1 cellular context compared by ENCODE assay signal in the genomic region with DNA sequence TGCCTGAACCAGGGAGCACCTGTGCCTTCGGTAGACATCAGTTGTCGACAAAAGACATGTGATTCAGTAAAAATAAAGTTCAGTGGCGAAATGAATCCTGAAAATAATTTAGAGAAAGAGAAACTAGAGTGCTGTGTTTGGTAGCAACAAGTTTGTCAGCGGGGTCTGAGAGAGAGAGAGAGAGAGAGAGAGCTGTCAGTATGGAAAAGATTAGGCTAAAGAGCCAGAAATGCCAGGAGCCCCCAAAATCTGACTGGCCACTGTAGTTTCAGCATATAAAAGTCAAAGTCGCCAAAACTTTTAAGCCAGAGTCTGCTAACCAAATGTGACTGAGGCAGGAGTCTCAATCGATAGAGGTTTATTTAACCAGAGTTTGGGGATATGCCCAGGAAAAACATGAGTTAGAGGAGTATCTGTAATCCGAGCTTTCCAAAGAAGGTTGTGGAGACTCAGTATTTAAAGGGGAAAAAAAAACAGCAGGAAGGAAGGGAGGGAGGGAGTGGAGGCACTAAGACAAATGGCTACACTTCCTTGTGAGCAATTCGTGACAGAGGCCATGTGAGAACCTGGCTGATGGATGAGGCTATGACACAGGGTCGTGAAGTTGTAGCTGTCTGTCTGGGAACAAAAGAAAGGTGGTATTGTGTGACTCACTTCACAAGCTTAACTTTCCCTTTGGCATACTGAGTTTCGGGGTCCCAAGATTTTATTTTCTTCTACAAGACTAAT.
TF ChIP-seq lines count a peak whose summit lies in the region.

No MANE protein-coding gene starts in this region.

TF ChIP-seq in GM23338, 12 proteins besides CTCF, POLR2A, EP300 and RAD21 (continued from another document):
- TF ChIP-seq, protein P1, sequence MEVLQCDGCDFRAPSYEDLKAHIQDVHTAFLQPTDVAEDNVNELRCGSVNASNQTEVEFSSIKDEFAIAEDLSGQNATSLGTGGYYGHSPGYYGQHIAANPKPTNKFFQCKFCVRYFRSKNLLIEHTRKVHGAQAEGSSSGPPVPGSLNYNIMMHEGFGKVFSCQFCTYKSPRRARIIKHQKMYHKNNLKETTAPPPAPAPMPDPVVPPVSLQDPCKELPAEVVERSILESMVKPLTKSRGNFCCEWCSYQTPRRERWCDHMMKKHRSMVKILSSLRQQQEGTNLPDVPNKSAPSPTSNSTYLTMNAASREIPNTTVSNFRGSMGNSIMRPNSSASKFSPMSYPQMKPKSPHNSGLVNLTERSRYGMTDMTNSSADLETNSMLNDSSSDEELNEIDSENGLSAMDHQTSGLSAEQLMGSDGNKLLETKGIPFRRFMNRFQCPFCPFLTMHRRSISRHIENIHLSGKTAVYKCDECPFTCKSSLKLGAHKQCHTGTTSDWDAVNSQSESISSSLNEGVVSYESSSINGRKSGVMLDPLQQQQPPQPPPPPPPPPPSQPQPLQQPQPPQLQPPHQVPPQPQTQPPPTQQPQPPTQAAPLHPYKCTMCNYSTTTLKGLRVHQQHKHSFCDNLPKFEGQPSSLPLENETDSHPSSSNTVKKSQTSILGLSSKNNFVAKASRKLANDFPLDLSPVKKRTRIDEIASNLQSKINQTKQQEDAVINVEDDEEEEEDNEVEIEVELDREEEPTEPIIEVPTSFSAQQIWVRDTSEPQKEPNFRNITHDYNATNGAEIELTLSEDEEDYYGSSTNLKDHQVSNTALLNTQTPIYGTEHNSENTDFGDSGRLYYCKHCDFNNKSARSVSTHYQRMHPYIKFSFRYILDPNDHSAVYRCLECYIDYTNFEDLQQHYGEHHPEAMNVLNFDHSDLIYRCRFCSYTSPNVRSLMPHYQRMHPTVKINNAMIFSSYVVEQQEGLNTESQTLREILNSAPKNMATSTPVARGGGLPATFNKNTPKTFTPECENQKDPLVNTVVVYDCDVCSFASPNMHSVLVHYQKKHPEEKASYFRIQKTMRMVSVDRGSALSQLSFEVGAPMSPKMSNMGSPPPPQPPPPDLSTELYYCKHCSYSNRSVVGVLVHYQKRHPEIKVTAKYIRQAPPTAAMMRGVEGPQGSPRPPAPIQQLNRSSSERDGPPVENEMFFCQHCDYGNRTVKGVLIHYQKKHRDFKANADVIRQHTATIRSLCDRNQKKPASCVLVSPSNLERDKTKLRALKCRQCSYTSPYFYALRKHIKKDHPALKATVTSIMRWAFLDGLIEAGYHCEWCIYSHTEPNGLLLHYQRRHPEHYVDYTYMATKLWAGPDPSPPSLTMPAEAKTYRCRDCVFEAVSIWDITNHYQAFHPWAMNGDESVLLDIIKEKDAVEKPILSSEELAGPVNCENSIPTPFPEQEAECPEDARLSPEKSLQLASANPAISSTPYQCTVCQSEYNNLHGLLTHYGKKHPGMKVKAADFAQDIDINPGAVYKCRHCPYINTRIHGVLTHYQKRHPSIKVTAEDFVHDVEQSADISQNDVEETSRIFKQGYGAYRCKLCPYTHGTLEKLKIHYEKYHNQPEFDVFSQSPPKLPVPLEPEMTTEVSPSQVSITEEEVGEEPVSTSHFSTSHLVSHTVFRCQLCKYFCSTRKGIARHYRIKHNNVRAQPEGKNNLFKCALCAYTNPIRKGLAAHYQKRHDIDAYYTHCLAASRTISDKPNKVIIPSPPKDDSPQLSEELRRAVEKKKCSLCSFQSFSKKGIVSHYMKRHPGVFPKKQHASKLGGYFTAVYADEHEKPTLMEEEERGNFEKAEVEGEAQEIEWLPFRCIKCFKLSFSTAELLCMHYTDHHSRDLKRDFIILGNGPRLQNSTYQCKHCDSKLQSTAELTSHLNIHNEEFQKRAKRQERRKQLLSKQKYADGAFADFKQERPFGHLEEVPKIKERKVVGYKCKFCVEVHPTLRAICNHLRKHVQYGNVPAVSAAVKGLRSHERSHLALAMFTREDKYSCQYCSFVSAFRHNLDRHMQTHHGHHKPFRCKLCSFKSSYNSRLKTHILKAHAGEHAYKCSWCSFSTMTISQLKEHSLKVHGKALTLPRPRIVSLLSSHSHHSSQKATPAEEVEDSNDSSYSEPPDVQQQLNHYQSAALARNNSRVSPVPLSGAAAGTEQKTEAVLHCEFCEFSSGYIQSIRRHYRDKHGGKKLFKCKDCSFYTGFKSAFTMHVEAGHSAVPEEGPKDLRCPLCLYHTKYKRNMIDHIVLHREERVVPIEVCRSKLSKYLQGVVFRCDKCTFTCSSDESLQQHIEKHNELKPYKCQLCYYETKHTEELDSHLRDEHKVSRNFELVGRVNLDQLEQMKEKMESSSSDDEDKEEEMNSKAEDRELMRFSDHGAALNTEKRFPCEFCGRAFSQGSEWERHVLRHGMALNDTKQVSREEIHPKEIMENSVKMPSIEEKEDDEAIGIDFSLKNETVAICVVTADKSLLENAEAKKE (CRISPR knock-in tag; IDR thresholded peaks at IDR 0.05), result no peak
- no peak for TF ChIP-seq STAT1 (IDR thresholded peaks at IDR 0.05; ENCODE audit: unreplicated experiment)
- TF ChIP-seq, protein P2, sequence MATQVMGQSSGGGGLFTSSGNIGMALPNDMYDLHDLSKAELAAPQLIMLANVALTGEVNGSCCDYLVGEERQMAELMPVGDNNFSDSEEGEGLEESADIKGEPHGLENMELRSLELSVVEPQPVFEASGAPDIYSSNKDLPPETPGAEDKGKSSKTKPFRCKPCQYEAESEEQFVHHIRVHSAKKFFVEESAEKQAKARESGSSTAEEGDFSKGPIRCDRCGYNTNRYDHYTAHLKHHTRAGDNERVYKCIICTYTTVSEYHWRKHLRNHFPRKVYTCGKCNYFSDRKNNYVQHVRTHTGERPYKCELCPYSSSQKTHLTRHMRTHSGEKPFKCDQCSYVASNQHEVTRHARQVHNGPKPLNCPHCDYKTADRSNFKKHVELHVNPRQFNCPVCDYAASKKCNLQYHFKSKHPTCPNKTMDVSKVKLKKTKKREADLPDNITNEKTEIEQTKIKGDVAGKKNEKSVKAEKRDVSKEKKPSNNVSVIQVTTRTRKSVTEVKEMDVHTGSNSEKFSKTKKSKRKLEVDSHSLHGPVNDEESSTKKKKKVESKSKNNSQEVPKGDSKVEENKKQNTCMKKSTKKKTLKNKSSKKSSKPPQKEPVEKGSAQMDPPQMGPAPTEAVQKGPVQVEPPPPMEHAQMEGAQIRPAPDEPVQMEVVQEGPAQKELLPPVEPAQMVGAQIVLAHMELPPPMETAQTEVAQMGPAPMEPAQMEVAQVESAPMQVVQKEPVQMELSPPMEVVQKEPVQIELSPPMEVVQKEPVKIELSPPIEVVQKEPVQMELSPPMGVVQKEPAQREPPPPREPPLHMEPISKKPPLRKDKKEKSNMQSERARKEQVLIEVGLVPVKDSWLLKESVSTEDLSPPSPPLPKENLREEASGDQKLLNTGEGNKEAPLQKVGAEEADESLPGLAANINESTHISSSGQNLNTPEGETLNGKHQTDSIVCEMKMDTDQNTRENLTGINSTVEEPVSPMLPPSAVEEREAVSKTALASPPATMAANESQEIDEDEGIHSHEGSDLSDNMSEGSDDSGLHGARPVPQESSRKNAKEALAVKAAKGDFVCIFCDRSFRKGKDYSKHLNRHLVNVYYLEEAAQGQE (IDR thresholded peaks at IDR 0.05; ENCODE audit: unreplicated experiment), result no peak
- TF ChIP-seq, protein P3, sequence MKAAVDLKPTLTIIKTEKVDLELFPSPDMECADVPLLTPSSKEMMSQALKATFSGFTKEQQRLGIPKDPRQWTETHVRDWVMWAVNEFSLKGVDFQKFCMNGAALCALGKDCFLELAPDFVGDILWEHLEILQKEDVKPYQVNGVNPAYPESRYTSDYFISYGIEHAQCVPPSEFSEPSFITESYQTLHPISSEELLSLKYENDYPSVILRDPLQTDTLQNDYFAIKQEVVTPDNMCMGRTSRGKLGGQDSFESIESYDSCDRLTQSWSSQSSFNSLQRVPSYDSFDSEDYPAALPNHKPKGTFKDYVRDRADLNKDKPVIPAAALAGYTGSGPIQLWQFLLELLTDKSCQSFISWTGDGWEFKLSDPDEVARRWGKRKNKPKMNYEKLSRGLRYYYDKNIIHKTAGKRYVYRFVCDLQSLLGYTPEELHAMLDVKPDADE (IDR thresholded peaks at IDR 0.05), result no peak
